In the genomic region with DNA sequence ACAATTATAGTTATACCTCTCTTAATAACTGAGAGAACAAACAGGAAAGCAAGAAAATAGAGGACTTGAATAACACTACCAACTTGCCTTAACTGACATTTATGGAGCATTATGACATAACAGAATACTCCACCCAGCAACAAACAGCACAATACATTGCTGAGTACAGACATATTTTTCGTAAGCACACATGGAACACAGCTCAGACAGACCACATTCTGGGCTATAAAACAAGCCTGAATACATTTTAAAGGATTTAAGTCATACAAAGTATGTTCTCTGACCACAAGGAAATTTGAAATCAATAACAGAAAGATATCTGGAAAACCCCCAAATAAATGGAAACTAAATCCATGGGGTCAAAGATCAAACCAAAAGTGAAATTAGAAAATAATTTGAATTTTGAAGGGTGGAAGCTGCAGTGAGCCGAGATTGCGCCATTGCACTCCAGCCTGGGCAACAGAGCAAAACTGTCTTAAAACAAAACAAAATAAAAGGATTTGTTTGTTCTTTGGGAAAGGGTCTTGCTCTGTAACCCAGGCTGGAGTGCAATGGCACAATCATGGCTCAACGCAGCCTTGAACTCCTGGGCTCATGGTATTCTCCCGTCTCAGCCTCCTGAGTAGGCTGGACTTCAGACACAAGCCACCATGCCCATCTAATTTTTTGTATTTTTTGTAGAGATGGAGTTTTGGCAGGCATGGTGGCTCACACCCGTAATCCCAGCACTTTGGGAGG, we compare ENCODE assay signal across 27 cellular contexts. TPM values are rescaled to one million over a fixed set of nuclear protein-coding genes. Genes with fewer than 3 reads are reported as not detected.
DNase-seq lines count a peak whose midpoint lies in the region; ATAC-seq, FAIRE-seq and TF ChIP-seq lines count a peak whose summit lies in the region.
"Had no signal": no experiment of that assay in that cellular context is flagged by ENCODE, and none has a peak within 500 bp of the region (broad histone marks: within the 10 kb centered on the region; RNA-seq: fewer than 3 reads in every experiment).

No MANE protein-coding gene starts in this region.

- H3K79me2 ChIP-seq in HepG2 (ENCODE audit: insufficient read depth, low read length) = peaks cover 88% of the 10 kb centered on the region

- H3K4me1 ChIP-seq in HepG2 (ENCODE audit: insufficient read depth, low read length) = peaks cover 66% of the 10 kb centered on the region
- H3K4me1 ChIP-seq in upper lobe of right lung = peaks cover 20% of the 10 kb centered on the region

- peak overlapping the region; percentile 32 for H3K4me2 ChIP-seq in HepG2 (ENCODE audit: low read depth, low read length)
- H3K4me2 ChIP-seq: hepatocyte, PC-9 had no signal

- peak overlapping the region; percentile 11 for H3K27ac ChIP-seq in HepG2 (ENCODE audit: extremely low read length, insufficient read depth, low read length)
- H3K27ac ChIP-seq in upper lobe of right lung = no peak overlapping the region
- H3K27ac ChIP-seq: hepatocyte, HL-60, PC-9 had no signal

- intact Hi-C loops in HepG2 (cut with micrococcal nuclease; ENCODE audit: unreplicated experiment) = no loop called here
- intact Hi-C loops in upper lobe of right lung (cut with DNase I) = no loop called here

- CTCF ChIA-PET in HepG2 (lab: Yijun Ruan, JAX; ENCODE audit: low intra/inter-chr PET ratio, low total read pairs) = no interaction called here

- peak; percentile 28 for FAIRE-seq in HepG2 (lab: Jason Lieb, UNC)
- FAIRE-seq: GM12891 had no signal

- ATAC-seq in HepG2 (peak; percentile 69), upper lobe of right lung (peak; percentile 48), GM18519 (IDR thresholded peaks at IDR 0.05; ENCODE audit: low FRiP score, unreplicated experiment) (no peak)
- ATAC-seq: sciatic nerve had no signal

- H3K4me3 ChIP-seq in choroid plexus epithelial cell (ENCODE audit: low read depth, low read length) (no peak overlapping the region), HepG2 (replicated peaks in 1 of 3; ENCODE audit: insufficient read depth in 1 of 3, low read depth in 2 of 3, low read length in 3 of 3) (no peak overlapping the region), upper lobe of right lung (no peak overlapping the region)
- H3K4me3 ChIP-seq: hepatocyte, PC-9, upper lobe of left lung had no signal

- DNase-seq in activated naive CD8-positive, alpha-beta T cell treated with anti-CD3 and anti-CD28 coated beads for 36 hours = no peak
- peak; percentile 58 for DNase-seq in choroid plexus epithelial cell (ENCODE audit: low read depth)
- peak; percentile 24 for DNase-seq in HepG2 (ENCODE audit: low spot score)
- DNase-seq in upper lobe of right lung = no peak
- DNase-seq in NCI-H526 (lab: John Stamatoyannopoulos, UW) = no peak
- no peak for DNase-seq in T-helper 9 cell
- DNase-seq: activated B cell treated with CpG ODN at 0.5 μM for 24 hours; activated CD4-positive, alpha-beta T cell treated with anti-CD3 and anti-CD28 coated beads, Interleukin-2, amount 50 U/mL, for 4 hours; activated effector memory CD4-positive, alpha-beta T cell treated with Interleukin-2 at 50 U/mL for 16 hours; DND-41; foreskin melanocyte; H9; NCI-H1105 treated with DMSO at 0.1 percent for 48 hours; NCI-H2081 treated with DMSO at 0.1 percent for 48 hours; NCI-H446; PC-9; Right ventricle myocardium superior; stimulated activated CD8-positive, alpha-beta memory T cell treated with anti-CD3 and anti-CD28 coated beads, Interleukin-4, amount 100 ng/mL, for 48 hours; SW 1271; upper lobe of left lung had no signal

- peaks cover 10% of the 10 kb centered on the region for H3K36me3 Mint-ChIP-seq in activated naive CD8-positive, alpha-beta T cell
- H3K36me3 Mint-ChIP-seq in activated naive CD8-positive, alpha-beta T cell treated with anti-CD3 and anti-CD28 coated beads for 36 hours = peaks cover 41% of the 10 kb centered on the region

- TF ChIP-seq RAD21 in HepG2 (CRISPR knock-in tag; IDR thresholded peaks at IDR 0.05) = no peak

- TF ChIP-seq POLR2A in HepG2 (IDR thresholded peaks at IDR 0.05; ENCODE audit: insufficient read depth in 1 of 2, low read depth in 2 of 2, low read length in 2 of 2) = no peak

- H3K9ac ChIP-seq in HepG2 (ENCODE audit: insufficient read depth, low read depth, low read length) = no peak overlapping the region

- BruUV-seq in HepG2 (replicated peaks; lab: Mats Ljungman, UMichigan) = no TSS peak

- no peaks in the 10 kb centered on the region; a peak in 1 of 5 replicates for H3K27me3 ChIP-seq in HepG2 (ENCODE audit: control insufficient read depth in 1 of 2, insufficient read depth in 2 of 2, low read length in 2 of 2)
- H3K27me3 ChIP-seq in upper lobe of right lung = no peaks in the 10 kb centered on the region
- H3K27me3 ChIP-seq: hepatocyte, upper lobe of left lung had no signal

- peaks cover 70% of the 10 kb centered on the region for H3K4me1 Mint-ChIP-seq in activated naive CD8-positive, alpha-beta T cell (ENCODE audit: low read depth)
- H3K4me1 Mint-ChIP-seq in activated naive CD8-positive, alpha-beta T cell treated with anti-CD3 and anti-CD28 coated beads for 36 hours = peaks cover 44% of the 10 kb centered on the region

- H3K36me3 ChIP-seq in HepG2 (replicated peaks in 1 of 2; ENCODE audit: control insufficient read depth in 1 of 2, insufficient read depth in 2 of 2, low read length in 2 of 2) (no peaks in the 10 kb centered on the region), upper lobe of right lung (no peaks in the 10 kb centered on the region)
- H3K36me3 ChIP-seq: upper lobe of left lung had no signal

- peak in 1 of 2 experiments; percentile 14; a peak in 1 of 4 replicates for TF ChIP-seq EP300 in HepG2 (IDR thresholded peaks at IDR 0.05; ENCODE audit: low read depth in 2 of 2, low read length in 2 of 2)
- no peak for TF ChIP-seq EP300 in HepG2 (CRISPR knock-in tag; IDR thresholded peaks at IDR 0.05; ENCODE audit: borderline replicate concordance)

- H3K4me3 Mint-ChIP-seq in activated naive CD8-positive, alpha-beta T cell = peak overlapping the region; percentile 7
- no peak overlapping the region for H3K4me3 Mint-ChIP-seq in activated naive CD8-positive, alpha-beta T cell treated with anti-CD3 and anti-CD28 coated beads for 36 hours
- H3K4me3 Mint-ChIP-seq: activated B cell treated with CpG ODN at 0.5 μM for 24 hours, H9, neural crest cell had no signal

- H3K9me3 Mint-ChIP-seq in activated naive CD8-positive, alpha-beta T cell (ENCODE audit: low read depth) = peaks cover 4% of the 10 kb centered on the region
- peaks cover 24% of the 10 kb centered on the region for H3K9me3 Mint-ChIP-seq in activated naive CD8-positive, alpha-beta T cell treated with anti-CD3 and anti-CD28 coated beads for 36 hours

- 62% methylated on average over 6 of the region's 6 CpGs for WGBS in HepG2 (ENCODE audit: low lambda C conversion rate)

- POLR2A ChIA-PET in HepG2 (lab: Yijun Ruan, JAX) = no interaction called here

- TF ChIP-seq CTCF in choroid plexus epithelial cell (conservative IDR thresholded peaks at IDR 0.05; ENCODE audit: low read depth, low read length) (no peak), HepG2 (CRISPR knock-in tag; IDR thresholded peaks at IDR 0.05) (no peak), upper lobe of right lung (IDR thresholded peaks at IDR 0.05) (no peak)

- H3K27me3 Mint-ChIP-seq in activated naive CD8-positive, alpha-beta T cell = no peaks in the 10 kb centered on the region
- H3K27me3 Mint-ChIP-seq in activated naive CD8-positive, alpha-beta T cell treated with anti-CD3 and anti-CD28 coated beads for 36 hours = no peaks in the 10 kb centered on the region
- H3K27me3 Mint-ChIP-seq: activated B cell treated with CpG ODN at 0.5 μM for 24 hours had no signal

- in situ Hi-C loops in HepG2 (cut with HindIII; ENCODE audit: extremely low pct_ligation_motif_present, low pct_unique_long_range_greater_than_20kb) = no loop called here

- H3K9me3 ChIP-seq in HepG2 (ENCODE audit: low read length) = no peaks in the 10 kb centered on the region
- no peaks in the 10 kb centered on the region for H3K9me3 ChIP-seq in upper lobe of right lung
- H3K9me3 ChIP-seq: upper lobe of left lung had no signal

- H2AFZ ChIP-seq in HepG2 (ENCODE audit: low read length) = no peak overlapping the region
- H2AFZ ChIP-seq: hepatocyte, PC-9 had no signal

- peak overlapping the region; percentile 35 for H3K27ac Mint-ChIP-seq in activated naive CD8-positive, alpha-beta T cell
- no peak overlapping the region for H3K27ac Mint-ChIP-seq in activated naive CD8-positive, alpha-beta T cell treated with anti-CD3 and anti-CD28 coated beads for 36 hours
- H3K27ac Mint-ChIP-seq: activated B cell treated with CpG ODN at 0.5 μM for 24 hours, H9 had no signal

- H4K20me1 ChIP-seq in HepG2 (ENCODE audit: insufficient read depth, low read length) = peaks cover 15% of the 10 kb centered on the region; the same call in 1 of the 2 replicates

TF ChIP-seq in HepG2, 621 proteins besides CTCF, POLR2A, EP300 and RAD21 (continues in another document):
- TF ChIP-seq ZNF3 (CRISPR knock-in tag; IDR thresholded peaks at IDR 0.05) = no peak

RNA-seq across cellular contexts. Expression of a gene that starts 5.6 kb away (rescaled TPM):
- 10 to 100 TPM; 52.0 to 52.8 TPM for total RNA-seq in activated naive CD8-positive, alpha-beta T cell treated with anti-CD3 and anti-CD28 coated beads for 36 hours
- total RNA-seq in HepG2 (2016; rRNA removed; fragmentation: Illumina TruSeq; extraction: Trizol) = 58.0 and 59.9 TPM in 2 replicates
- total RNA-seq in HepG2 (2016; cell fraction: cytosol; rRNA removed; fragmentation: Illumina TruSeq; extraction: Trizol; ENCODE audit: low read depth) = 33.6 and 37.9 TPM in 2 replicates
- 58.2 and 61.9 TPM in 2 replicates for total RNA-seq in HepG2 (2016; cell fraction: insoluble cytoplasmic fraction; rRNA removed; fragmentation: Illumina TruSeq; extraction: Trizol)
- 31.4 and 36.7 TPM in 2 replicates for total RNA-seq in HepG2 (2016; cell fraction: membrane; rRNA removed; fragmentation: Illumina TruSeq; extraction: Trizol)
- 54.0 and 61.7 TPM in 2 replicates for total RNA-seq in HepG2 (2016; cell fraction: nucleus; rRNA removed; fragmentation: Illumina TruSeq; extraction: Trizol)
- 15.0 and 19.9 TPM in 2 replicates for polyA plus RNA-seq in HepG2 (2011; rRNA removed)
- polyA plus RNA-seq in HepG2 (2011; cell fraction: cytosol; rRNA removed) = 9.9 and 13.4 TPM in 2 replicates
- polyA plus RNA-seq in HepG2 (2011; cell fraction: nucleus; rRNA removed) = 4.2 and 5.2 TPM in 2 replicates
- 16.4 and 27.7 TPM in 2 replicates for polyA plus RNA-seq in HepG2 (2012)
- 3.6 and 5.0 TPM in 2 replicates for polyA plus RNA-seq in HepG2 (2016; cell fraction: cytosol; fragmentation: Illumina TruSeq; extraction: Trizol; ENCODE audit: low read depth)
- polyA plus RNA-seq in HepG2 (2016; cell fraction: insoluble cytoplasmic fraction; fragmentation: Illumina TruSeq; extraction: Trizol; ENCODE audit: low read depth) = 37.0 and 38.2 TPM in 2 replicates
- 13.9 and 14.8 TPM in 2 replicates for polyA plus RNA-seq in HepG2 (2016; cell fraction: membrane; fragmentation: Illumina TruSeq; extraction: Trizol; ENCODE audit: low read depth)
- polyA plus RNA-seq in HepG2 (2016; cell fraction: nucleus; fragmentation: Illumina TruSeq; extraction: Trizol; ENCODE audit: insufficient read depth, low read depth) = 45.0 and 50.6 TPM in 2 replicates
- polyA minus RNA-seq in HepG2 (2011; rRNA and poly(A)+ RNA removed; ENCODE audit: low replicate concordance) = 21.3 and 30.0 TPM in 2 replicates
- 29.9 and 32.9 TPM in 2 replicates for polyA minus RNA-seq in HepG2 (2011; cell fraction: cytosol; rRNA and poly(A)+ RNA removed)
- 19.7 and 20.3 TPM in 2 replicates for polyA minus RNA-seq in HepG2 (2011; cell fraction: nucleus; rRNA and poly(A)+ RNA removed)
- total RNA-seq in upper lobe of right lung = 77.7 TPM

Comparison
In these comparisons a context has a peak if more than half of its experiments do, and no peak if none do; other contexts are left out.
1. DNase-seq: peak in choroid plexus epithelial cell (single experiment) and HepG2 (single experiment); none in activated naive CD8-positive, alpha-beta T cell treated with anti-CD3 and anti-CD28 coated beads for 36 hours (single experiment), upper lobe of right lung (single experiment), NCI-H526 (0 of 2) and T-helper 9 cell (single experiment).